13 cellular contexts compared by ENCODE assay signal in the genomic region with DNA sequence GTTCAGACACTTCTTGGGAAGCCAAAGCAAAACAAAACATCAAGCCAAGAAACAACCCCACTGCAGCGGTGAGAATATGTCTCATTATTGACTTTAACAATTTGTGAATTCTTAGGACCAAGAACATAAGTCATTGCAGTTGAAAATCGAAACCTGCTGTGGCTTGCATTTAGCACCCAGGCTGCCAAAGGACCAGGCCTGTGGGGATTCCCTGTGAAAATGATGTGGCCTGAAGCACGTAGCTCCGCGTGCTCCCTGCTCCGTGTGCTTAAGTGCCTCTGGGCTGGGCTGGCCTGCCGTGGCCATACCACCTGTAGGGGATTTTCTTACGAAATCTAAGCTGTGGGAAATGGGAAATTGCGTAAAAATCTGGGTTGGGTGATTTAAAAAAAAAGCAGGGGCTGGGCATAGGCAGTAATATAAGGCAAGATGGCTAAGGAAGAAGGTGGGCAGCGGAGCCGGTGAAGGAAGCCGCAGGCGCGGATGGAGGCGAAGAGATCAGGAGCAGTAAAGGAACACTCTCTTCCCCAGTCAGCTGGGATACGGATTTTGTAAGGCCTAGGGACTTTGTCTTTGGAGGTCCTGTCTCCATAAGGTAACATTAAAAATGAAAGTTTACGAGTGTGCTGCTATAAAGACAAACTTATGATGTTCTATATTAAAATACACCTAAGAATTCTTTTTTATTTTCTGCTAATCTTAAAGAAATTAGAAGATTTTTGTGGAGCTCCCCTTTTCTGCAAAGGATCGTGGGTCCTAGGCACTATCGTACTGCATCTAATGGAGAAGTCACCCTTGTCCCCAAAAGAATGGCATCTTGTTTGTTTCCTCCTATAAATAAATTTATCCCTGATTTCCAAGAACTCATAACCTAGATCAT.
DNase-seq lines count a peak whose midpoint lies in the region; ATAC-seq, FAIRE-seq and TF ChIP-seq lines count a peak whose summit lies in the region.
"Had no signal": no experiment of that assay in that cellular context is flagged by ENCODE, and none has a peak within 500 bp of the region (broad histone marks: within the 10 kb centered on the region; RNA-seq: fewer than 3 reads in every experiment).

No MANE protein-coding gene starts in this region.

- H3K36me3 ChIP-seq in bronchial epithelial cell (ENCODE audit: control insufficient read depth, insufficient read depth, low read length): no peaks in the 10 kb centered on the region

- DNase-seq in bronchial epithelial cell (ENCODE audit: low read depth) (peak; percentile 96), COR-L47 (lab: John Stamatoyannopoulos, UW) (no peak), activated gamma-delta T cell (lab: John Stamatoyannopoulos, UW) (no peak), NCI-H2107 treated with DMSO at 0.1 percent for 48 hours (lab: John Stamatoyannopoulos, UW; ENCODE audit: unreplicated experiment) (no peak), NOMO-1 (lab: John Stamatoyannopoulos, UW; ENCODE audit: unreplicated experiment in 2 of 2) (no peak)
- DNase-seq: activated CD4-positive, CD25-positive, alpha-beta regulatory T cell; C1 segment of cervical spinal cord; NCI-H524 treated with DMSO at 0.1 percent for 48 hours had no signal

- no peak overlapping the region for H3K4me3 ChIP-seq in bronchial epithelial cell (ENCODE audit: low read depth, low read length)
- H3K4me3 ChIP-seq: hepatocyte had no signal

- H3K27me3 ChIP-seq in bronchial epithelial cell (ENCODE audit: control insufficient read depth, insufficient read depth, low read length): no peaks in the 10 kb centered on the region
- H3K27me3 ChIP-seq: hepatocyte had no signal

- ATAC-seq in GM18499 (IDR thresholded peaks at IDR 0.05; ENCODE audit: insufficient read depth, unreplicated experiment) (peak; percentile 43), GM21367 (IDR thresholded peaks at IDR 0.05; ENCODE audit: unreplicated experiment) (peak; percentile 73), HG03097 (IDR thresholded peaks at IDR 0.05; ENCODE audit: low FRiP score, unreplicated experiment) (peak; percentile 66)

- no peak for FAIRE-seq in bronchial epithelial cell (lab: Jason Lieb, UNC)
- FAIRE-seq: astrocyte had no signal

- no peak for TF ChIP-seq CTCF in bronchial epithelial cell (IDR thresholded peaks at IDR 0.05; ENCODE audit: insufficient read depth, low read length, severe bottlenecking)
